Comparison of ENCODE assay signal across 1 cellular context in genomic region chrX:76183289-76184057, GRCh38.
TF ChIP-seq lines count a peak whose summit lies in the region.

No MANE protein-coding gene starts in this region.

TF ChIP-seq in HEK293, 187 proteins besides CTCF, POLR2A, EP300 and RAD21 (continued from another document):
- TF ChIP-seq, protein P1, sequence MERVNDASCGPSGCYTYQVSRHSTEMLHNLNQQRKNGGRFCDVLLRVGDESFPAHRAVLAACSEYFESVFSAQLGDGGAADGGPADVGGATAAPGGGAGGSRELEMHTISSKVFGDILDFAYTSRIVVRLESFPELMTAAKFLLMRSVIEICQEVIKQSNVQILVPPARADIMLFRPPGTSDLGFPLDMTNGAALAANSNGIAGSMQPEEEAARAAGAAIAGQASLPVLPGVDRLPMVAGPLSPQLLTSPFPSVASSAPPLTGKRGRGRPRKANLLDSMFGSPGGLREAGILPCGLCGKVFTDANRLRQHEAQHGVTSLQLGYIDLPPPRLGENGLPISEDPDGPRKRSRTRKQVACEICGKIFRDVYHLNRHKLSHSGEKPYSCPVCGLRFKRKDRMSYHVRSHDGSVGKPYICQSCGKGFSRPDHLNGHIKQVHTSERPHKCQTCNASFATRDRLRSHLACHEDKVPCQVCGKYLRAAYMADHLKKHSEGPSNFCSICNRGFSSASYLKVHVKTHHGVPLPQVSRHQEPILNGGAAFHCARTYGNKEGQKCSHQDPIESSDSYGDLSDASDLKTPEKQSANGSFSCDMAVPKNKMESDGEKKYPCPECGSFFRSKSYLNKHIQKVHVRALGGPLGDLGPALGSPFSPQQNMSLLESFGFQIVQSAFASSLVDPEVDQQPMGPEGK (tag by site-specific recombination; IDR thresholded peaks at IDR 0.05): no peak
- TF ChIP-seq YY2 (tag by site-specific recombination; IDR thresholded peaks at IDR 0.05) (no peak), ZNF223 (tag by site-specific recombination; IDR thresholded peaks at IDR 0.05) (no peak), ZNF404 (tag by site-specific recombination; IDR thresholded peaks at IDR 0.05) (no peak), ZNF654 (tag by site-specific recombination; IDR thresholded peaks at IDR 0.05; ENCODE audit: low read depth) (no peak), OSR2 (tag by site-specific recombination; IDR thresholded peaks at IDR 0.05) (peak; percentile 89), SETDB1 (IDR thresholded peaks at IDR 0.05; ENCODE audit: insufficient read length, low read length) (no peak), ZNF202 (tag by site-specific recombination; IDR thresholded peaks at IDR 0.05; ENCODE audit: borderline replicate concordance) (no peak), ZNF747 (tag by site-specific recombination; IDR thresholded peaks at IDR 0.05) (no peak), ZFP41 (tag by site-specific recombination; IDR thresholded peaks at IDR 0.05; ENCODE audit: borderline replicate concordance) (no peak), ZNF184 (tag by site-specific recombination; IDR thresholded peaks at IDR 0.05) (peak; percentile 63; the same call in 1 of the 2 replicates), ZNF274 (IDR thresholded peaks at IDR 0.05; ENCODE audit: low read length) (no peak), ZNF274 (tag by site-specific recombination; IDR thresholded peaks at IDR 0.05; ENCODE audit: borderline replicate concordance) (no peak), ZBTB11 (tag by site-specific recombination; conservative IDR thresholded peaks at IDR 0.05; ENCODE audit: low read depth) (no peak), ZNF350 (tag by site-specific recombination; IDR thresholded peaks at IDR 0.05) (no peak), ZNF837 (tag by site-specific recombination; IDR thresholded peaks at IDR 0.05) (no peak), ZXDB (tag by site-specific recombination; IDR thresholded peaks at IDR 0.05) (no peak), ZNF704 (tag by site-specific recombination; IDR thresholded peaks at IDR 0.05) (no peak), FEZF1 (tag by site-specific recombination; IDR thresholded peaks at IDR 0.05) (peak; percentile 20; the same call in 1 of the 2 replicates), ZSCAN30 (tag by site-specific recombination; IDR thresholded peaks at IDR 0.05) (no peak), ZFHX2 (tag by site-specific recombination; conservative IDR thresholded peaks at IDR 0.05) (no peak), ZSCAN23 (tag by site-specific recombination; IDR thresholded peaks at IDR 0.05) (no peak), IKZF3 (tag by site-specific recombination; IDR thresholded peaks at IDR 0.05) (0 out of 2 replicates have a peak, but pooled peaks have one; percentile 51), ZNF629 (tag by site-specific recombination; IDR thresholded peaks at IDR 0.05) (peak; percentile 73), ZNF211 (tag by site-specific recombination; IDR thresholded peaks at IDR 0.05; ENCODE audit: low read depth) (no peak), ZNF138 (tag by site-specific recombination; IDR thresholded peaks at IDR 0.05; ENCODE audit: borderline replicate concordance) (no peak), ZNF692 (tag by site-specific recombination; IDR thresholded peaks at IDR 0.05) (peak; percentile 57; the same call in 1 of the 2 replicates), ZNF112 (tag by site-specific recombination; IDR thresholded peaks at IDR 0.05) (no peak), ZBTB21 (tag by site-specific recombination; IDR thresholded peaks at IDR 0.05) (peak; percentile 23; the same call in 1 of the 2 replicates), ZNF624 (tag by site-specific recombination; IDR thresholded peaks at IDR 0.05) (no peak), ATF2 (tag by site-specific recombination; IDR thresholded peaks at IDR 0.05; ENCODE audit: low read depth) (peak; percentile 62; the same call in 1 of the 2 replicates), ZNF623 (tag by site-specific recombination; IDR thresholded peaks at IDR 0.05) (no peak), ZBTB44 (tag by site-specific recombination; IDR thresholded peaks at IDR 0.05) (no peak), TRIM28 (IDR thresholded peaks at IDR 0.05; ENCODE audit: borderline replicate concordance, low read length) (no peak), ZNF416 (tag by site-specific recombination; IDR thresholded peaks at IDR 0.05) (no peak), PRDM6 (tag by site-specific recombination; IDR thresholded peaks at IDR 0.05) (peak; percentile 88), HOXD13 (CRISPR knock-in tag; IDR thresholded peaks at IDR 0.05; ENCODE audit: borderline replicate concordance) (no peak), ZNF580 (tag by site-specific recombination; IDR thresholded peaks at IDR 0.05) (no peak), KLF9 (tag by site-specific recombination; IDR thresholded peaks at IDR 0.05; ENCODE audit: low read depth) (no peak), ZNF677 (tag by site-specific recombination; IDR thresholded peaks at IDR 0.05) (peak; percentile 91), SP7 (tag by site-specific recombination; IDR thresholded peaks at IDR 0.05) (no peak), ZNF600 (tag by site-specific recombination; IDR thresholded peaks at IDR 0.05) (no peak)
- TF ChIP-seq, protein P2, sequence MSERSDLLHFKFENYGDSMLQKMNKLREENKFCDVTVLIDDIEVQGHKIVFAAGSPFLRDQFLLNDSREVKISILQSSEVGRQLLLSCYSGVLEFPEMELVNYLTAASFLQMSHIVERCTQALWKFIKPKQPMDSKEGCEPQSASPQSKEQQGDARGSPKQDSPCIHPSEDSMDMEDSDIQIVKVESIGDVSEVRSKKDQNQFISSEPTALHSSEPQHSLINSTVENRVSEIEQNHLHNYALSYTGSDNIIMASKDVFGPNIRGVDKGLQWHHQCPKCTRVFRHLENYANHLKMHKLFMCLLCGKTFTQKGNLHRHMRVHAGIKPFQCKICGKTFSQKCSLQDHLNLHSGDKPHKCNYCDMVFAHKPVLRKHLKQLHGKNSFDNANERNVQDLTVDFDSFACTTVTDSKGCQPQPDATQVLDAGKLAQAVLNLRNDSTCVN (tag by site-specific recombination; optimal IDR thresholded peaks at IDR 0.05): no peak
- TF ChIP-seq, protein P3, sequence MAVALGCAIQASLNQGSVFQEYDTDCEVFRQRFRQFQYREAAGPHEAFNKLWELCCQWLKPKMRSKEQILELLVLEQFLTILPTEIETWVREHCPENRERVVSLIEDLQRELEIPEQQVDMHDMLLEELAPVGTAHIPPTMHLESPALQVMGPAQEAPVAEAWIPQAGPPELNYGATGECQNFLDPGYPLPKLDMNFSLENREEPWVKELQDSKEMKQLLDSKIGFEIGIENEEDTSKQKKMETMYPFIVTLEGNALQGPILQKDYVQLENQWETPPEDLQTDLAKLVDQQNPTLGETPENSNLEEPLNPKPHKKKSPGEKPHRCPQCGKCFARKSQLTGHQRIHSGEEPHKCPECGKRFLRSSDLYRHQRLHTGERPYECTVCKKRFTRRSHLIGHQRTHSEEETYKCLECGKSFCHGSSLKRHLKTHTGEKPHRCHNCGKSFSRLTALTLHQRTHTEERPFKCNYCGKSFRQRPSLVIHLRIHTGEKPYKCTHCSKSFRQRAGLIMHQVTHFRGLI (tag by site-specific recombination; IDR thresholded peaks at IDR 0.05): no peak
